1 cellular context compared by ENCODE assay signal in genomic region chr11:77589521-77590193, GRCh38.
A peak's percentile ranks its signal among the peaks of the same experiment; 100 is the strongest.
TF ChIP-seq lines count a peak whose summit lies in the region.

A gene with protein sequence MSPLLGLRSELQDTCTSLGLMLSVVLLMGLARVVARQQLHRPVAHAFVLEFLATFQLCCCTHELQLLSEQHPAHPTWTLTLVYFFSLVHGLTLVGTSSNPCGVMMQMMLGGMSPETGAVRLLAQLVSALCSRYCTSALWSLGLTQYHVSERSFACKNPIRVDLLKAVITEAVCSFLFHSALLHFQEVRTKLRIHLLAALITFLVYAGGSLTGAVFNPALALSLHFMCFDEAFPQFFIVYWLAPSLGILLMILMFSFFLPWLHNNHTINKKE (plus strand): TSS chr11:77589953. CDS start chr11:77589993, 40 bp downstream.

TF ChIP-seq in HepG2, 621 proteins besides CTCF, POLR2A, EP300 and RAD21 (continued from another document and continues in another):
- TF ChIP-seq KAT2B (IDR thresholded peaks at IDR 0.05; ENCODE audit: borderline replicate concordance, low read depth, low read length) (no peak), HNRNPH1 (optimal IDR thresholded peaks at IDR 0.05; ENCODE audit: low read depth, low read length) (no peak), NFE2L2 (IDR thresholded peaks at IDR 0.05; ENCODE audit: low read length) (no peak), ATRX (CRISPR knock-in tag; IDR thresholded peaks at IDR 0.05; ENCODE audit: borderline replicate concordance) (no peak), MBNL3 (CRISPR knock-in tag; conservative IDR thresholded peaks at IDR 0.05) (no peak), ATF7-NPFF (CRISPR knock-in tag; IDR thresholded peaks at IDR 0.05; ENCODE audit: low read depth) (peak; percentile 78; the same call in 1 of the 2 replicates), ZNF251 (CRISPR knock-in tag; IDR thresholded peaks at IDR 0.05) (no peak), DNMT1 (CRISPR knock-in tag; IDR thresholded peaks at IDR 0.05) (no peak), ZBTB46 (CRISPR knock-in tag; IDR thresholded peaks at IDR 0.05; ENCODE audit: borderline replicate concordance) (0 out of 2 replicates have a peak, but pooled peaks have one; percentile 24), GATA4 (IDR thresholded peaks at IDR 0.05; ENCODE audit: borderline replicate concordance, low read depth) (peak; percentile 71; the same call in 1 of the 2 replicates), FLYWCH1 (CRISPR knock-in tag; IDR thresholded peaks at IDR 0.05) (no peak), SP5 (CRISPR knock-in tag; IDR thresholded peaks at IDR 0.05; ENCODE audit: borderline replicate concordance, low read depth) (peak; percentile 97), EHMT2 (IDR thresholded peaks at IDR 0.05; ENCODE audit: borderline replicate concordance, low read depth, low read length) (no peak), ADNP (CRISPR knock-in tag; IDR thresholded peaks at IDR 0.05) (no peak), ZNF503 (CRISPR knock-in tag; IDR thresholded peaks at IDR 0.05) (no peak), NCOA2 (CRISPR knock-in tag; IDR thresholded peaks at IDR 0.05) (peak; percentile 26), RCOR2 (CRISPR knock-in tag; IDR thresholded peaks at IDR 0.05) (no peak), RARG (CRISPR knock-in tag; IDR thresholded peaks at IDR 0.05; ENCODE audit: low read depth) (no peak), ZNF230 (CRISPR knock-in tag; IDR thresholded peaks at IDR 0.05) (no peak), ZFP1 (CRISPR knock-in tag; IDR thresholded peaks at IDR 0.05) (no peak), ZBTB3 (CRISPR knock-in tag; IDR thresholded peaks at IDR 0.05; ENCODE audit: borderline replicate concordance, low read depth) (peak; percentile 74), MTF1 (CRISPR knock-in tag; IDR thresholded peaks at IDR 0.05) (no peak), SRSF4 (IDR thresholded peaks at IDR 0.05; ENCODE audit: low read depth, low read length, poor library complexity, severe bottlenecking) (no peak), EEA1 (CRISPR knock-in tag; IDR thresholded peaks at IDR 0.05; ENCODE audit: borderline replicate concordance) (no peak; the same call in none of the 2 replicates), RNF219 (CRISPR knock-in tag; IDR thresholded peaks at IDR 0.05) (no peak), GATAD2A (CRISPR knock-in tag; IDR thresholded peaks at IDR 0.05) (peak; percentile 65), ZNF713 (CRISPR knock-in tag; IDR thresholded peaks at IDR 0.05) (no peak), ASH2L (IDR thresholded peaks at IDR 0.05; ENCODE audit: insufficient read length, low read depth, low read length) (no peak), NR2F1 (CRISPR knock-in tag; IDR thresholded peaks at IDR 0.05) (no peak), FOXK1 (CRISPR knock-in tag; IDR thresholded peaks at IDR 0.05; ENCODE audit: borderline replicate concordance, low read depth) (peak; percentile 62; the same call in 1 of the 2 replicates), ZBTB33 (CRISPR knock-in tag; IDR thresholded peaks at IDR 0.05) (no peak), HMG20B (CRISPR knock-in tag; conservative IDR thresholded peaks at IDR 0.05) (0 out of 2 replicates have a peak, but pooled peaks have one; percentile 30), NFE2 (CRISPR knock-in tag; IDR thresholded peaks at IDR 0.05) (no peak), ZNF839 (CRISPR knock-in tag; IDR thresholded peaks at IDR 0.05; ENCODE audit: borderline replicate concordance) (no peak)
- TF ChIP-seq, protein P1, sequence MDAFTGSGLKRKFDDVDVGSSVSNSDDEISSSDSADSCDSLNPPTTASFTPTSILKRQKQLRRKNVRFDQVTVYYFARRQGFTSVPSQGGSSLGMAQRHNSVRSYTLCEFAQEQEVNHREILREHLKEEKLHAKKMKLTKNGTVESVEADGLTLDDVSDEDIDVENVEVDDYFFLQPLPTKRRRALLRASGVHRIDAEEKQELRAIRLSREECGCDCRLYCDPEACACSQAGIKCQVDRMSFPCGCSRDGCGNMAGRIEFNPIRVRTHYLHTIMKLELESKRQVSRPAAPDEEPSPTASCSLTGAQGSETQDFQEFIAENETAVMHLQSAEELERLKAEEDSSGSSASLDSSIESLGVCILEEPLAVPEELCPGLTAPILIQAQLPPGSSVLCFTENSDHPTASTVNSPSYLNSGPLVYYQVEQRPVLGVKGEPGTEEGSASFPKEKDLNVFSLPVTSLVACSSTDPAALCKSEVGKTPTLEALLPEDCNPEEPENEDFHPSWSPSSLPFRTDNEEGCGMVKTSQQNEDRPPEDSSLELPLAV (CRISPR knock-in tag; conservative IDR thresholded peaks at IDR 0.05; ENCODE audit: low read depth): no peak
- TF ChIP-seq, protein P2, sequence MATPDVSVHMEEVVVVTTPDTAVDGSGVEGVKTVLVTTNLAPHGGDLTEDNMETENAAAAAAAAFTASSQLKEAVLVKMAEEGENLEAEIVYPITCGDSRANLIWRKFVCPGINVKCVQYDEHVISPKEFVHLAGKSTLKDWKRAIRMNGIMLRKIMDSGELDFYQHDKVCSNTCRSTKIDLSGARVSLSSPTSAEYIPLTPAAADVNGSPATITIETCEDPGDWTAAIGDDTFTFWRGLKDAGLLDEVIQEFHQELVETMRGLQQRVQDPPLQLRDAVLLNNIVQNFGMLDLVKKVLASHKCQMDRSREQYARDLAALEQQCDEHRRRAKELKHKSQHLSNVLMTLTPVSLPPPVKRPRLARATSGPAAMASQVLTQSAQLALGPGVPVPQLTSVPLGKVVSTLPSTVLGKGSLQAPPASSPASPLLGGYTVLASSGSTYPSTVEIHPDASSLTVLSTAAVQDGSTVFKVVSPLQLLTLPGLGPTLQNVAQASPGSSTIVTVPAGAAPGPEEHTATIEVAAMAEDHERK (CRISPR knock-in tag; IDR thresholded peaks at IDR 0.05; ENCODE audit: low read depth): 0 out of 2 replicates have a peak, but pooled peaks have one; percentile 18
- TF ChIP-seq, protein P3, sequence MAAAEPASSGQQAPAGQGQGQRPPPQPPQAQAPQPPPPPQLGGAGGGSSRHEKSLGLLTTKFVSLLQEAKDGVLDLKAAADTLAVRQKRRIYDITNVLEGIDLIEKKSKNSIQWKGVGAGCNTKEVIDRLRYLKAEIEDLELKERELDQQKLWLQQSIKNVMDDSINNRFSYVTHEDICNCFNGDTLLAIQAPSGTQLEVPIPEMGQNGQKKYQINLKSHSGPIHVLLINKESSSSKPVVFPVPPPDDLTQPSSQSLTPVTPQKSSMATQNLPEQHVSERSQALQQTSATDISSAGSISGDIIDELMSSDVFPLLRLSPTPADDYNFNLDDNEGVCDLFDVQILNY (CRISPR knock-in tag; conservative IDR thresholded peaks at IDR 0.05): 0 out of 2 replicates have a peak, but pooled peaks have one; percentile 35
- TF ChIP-seq, protein P4, sequence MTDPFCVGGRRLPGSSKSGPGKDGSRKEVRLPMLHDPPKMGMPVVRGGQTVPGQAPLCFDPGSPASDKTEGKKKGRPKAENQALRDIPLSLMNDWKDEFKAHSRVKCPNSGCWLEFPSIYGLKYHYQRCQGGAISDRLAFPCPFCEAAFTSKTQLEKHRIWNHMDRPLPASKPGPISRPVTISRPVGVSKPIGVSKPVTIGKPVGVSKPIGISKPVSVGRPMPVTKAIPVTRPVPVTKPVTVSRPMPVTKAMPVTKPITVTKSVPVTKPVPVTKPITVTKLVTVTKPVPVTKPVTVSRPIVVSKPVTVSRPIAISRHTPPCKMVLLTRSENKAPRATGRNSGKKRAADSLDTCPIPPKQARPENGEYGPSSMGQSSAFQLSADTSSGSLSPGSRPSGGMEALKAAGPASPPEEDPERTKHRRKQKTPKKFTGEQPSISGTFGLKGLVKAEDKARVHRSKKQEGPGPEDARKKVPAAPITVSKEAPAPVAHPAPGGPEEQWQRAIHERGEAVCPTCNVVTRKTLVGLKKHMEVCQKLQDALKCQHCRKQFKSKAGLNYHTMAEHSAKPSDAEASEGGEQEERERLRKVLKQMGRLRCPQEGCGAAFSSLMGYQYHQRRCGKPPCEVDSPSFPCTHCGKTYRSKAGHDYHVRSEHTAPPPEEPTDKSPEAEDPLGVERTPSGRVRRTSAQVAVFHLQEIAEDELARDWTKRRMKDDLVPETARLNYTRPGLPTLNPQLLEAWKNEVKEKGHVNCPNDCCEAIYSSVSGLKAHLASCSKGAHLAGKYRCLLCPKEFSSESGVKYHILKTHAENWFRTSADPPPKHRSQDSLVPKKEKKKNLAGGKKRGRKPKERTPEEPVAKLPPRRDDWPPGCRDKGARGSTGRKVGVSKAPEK (CRISPR knock-in tag; IDR thresholded peaks at IDR 0.05; ENCODE audit: borderline replicate concordance): no peak
- TF ChIP-seq, protein P5, sequence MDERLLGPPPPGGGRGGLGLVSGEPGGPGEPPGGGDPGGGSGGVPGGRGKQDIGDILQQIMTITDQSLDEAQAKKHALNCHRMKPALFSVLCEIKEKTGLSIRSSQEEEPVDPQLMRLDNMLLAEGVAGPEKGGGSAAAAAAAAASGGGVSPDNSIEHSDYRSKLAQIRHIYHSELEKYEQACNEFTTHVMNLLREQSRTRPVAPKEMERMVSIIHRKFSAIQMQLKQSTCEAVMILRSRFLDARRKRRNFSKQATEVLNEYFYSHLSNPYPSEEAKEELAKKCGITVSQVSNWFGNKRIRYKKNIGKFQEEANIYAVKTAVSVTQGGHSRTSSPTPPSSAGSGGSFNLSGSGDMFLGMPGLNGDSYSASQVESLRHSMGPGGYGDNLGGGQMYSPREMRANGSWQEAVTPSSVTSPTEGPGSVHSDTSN (CRISPR knock-in tag; IDR thresholded peaks at IDR 0.05): 0 out of 2 replicates have a peak, but pooled peaks have one; percentile 18
- TF ChIP-seq, protein P6, sequence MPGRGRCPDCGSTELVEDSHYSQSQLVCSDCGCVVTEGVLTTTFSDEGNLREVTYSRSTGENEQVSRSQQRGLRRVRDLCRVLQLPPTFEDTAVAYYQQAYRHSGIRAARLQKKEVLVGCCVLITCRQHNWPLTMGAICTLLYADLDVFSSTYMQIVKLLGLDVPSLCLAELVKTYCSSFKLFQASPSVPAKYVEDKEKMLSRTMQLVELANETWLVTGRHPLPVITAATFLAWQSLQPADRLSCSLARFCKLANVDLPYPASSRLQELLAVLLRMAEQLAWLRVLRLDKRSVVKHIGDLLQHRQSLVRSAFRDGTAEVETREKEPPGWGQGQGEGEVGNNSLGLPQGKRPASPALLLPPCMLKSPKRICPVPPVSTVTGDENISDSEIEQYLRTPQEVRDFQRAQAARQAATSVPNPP (CRISPR knock-in tag; IDR thresholded peaks at IDR 0.05): no peak
- TF ChIP-seq, protein P7, sequence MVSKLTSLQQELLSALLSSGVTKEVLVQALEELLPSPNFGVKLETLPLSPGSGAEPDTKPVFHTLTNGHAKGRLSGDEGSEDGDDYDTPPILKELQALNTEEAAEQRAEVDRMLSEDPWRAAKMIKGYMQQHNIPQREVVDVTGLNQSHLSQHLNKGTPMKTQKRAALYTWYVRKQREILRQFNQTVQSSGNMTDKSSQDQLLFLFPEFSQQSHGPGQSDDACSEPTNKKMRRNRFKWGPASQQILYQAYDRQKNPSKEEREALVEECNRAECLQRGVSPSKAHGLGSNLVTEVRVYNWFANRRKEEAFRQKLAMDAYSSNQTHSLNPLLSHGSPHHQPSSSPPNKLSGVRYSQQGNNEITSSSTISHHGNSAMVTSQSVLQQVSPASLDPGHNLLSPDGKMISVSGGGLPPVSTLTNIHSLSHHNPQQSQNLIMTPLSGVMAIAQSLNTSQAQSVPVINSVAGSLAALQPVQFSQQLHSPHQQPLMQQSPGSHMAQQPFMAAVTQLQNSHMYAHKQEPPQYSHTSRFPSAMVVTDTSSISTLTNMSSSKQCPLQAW (CRISPR knock-in tag; IDR thresholded peaks at IDR 0.05): peak; percentile 63; the same call in 1 of the 2 replicates
